ENCODE assay signal across 8 cellular contexts in genomic region chr5:90408571-90409317, GRCh38. TPM values are rescaled to one million over a fixed set of nuclear protein-coding genes. Genes with fewer than 3 reads are reported as not detected.
DNase-seq lines count a peak whose midpoint lies in the region; ATAC-seq and TF ChIP-seq lines count a peak whose summit lies in the region.

No MANE protein-coding gene starts in this region.

- H2BK15ac ChIP-seq in H9 (ENCODE audit: low read depth, low read length): no peak overlapping the region

- no peaks in the 10 kb centered on the region; the same call in 1 of the 2 replicates for H3K79me2 ChIP-seq in H9 (ENCODE audit: insufficient read depth, low read length)
- 0 out of 2 replicates have a peak, but pooled peaks cover 4% of the 10 kb centered on the region for H3K79me2 ChIP-seq in OCI-LY1 (ENCODE audit: insufficient read depth, low read length)

- no peak overlapping the region for H2BK20ac ChIP-seq in H9 (ENCODE audit: low read depth, low read length, poor library complexity, severe bottlenecking)

- H3K4me3 Mint-ChIP-seq in H9 (no peak overlapping the region), T-helper 17 cell (no peak overlapping the region)

- no peak overlapping the region for H2BK12ac ChIP-seq in H9 (ENCODE audit: insufficient read length, low read depth, low read length)

- H3K4me2 ChIP-seq in H9 (ENCODE audit: insufficient read depth, insufficient read length, low read length): peak overlapping the region; percentile 99
- peak overlapping the region; percentile 85 for H3K4me2 ChIP-seq in OCI-LY1 (ENCODE audit: low read length)

- H3K4me1 Mint-ChIP-seq in H9 (peaks cover 16 to 18% of the 10 kb centered on the region in 2 experiments), T-helper 17 cell (peaks cover 14% of the 10 kb centered on the region)

- no peaks in the 10 kb centered on the region for H3K79me1 ChIP-seq in H9 (ENCODE audit: insufficient read depth, low read depth, low read length, poor library complexity, severe bottlenecking)

- no peaks in the 10 kb centered on the region for H3K9me3 Mint-ChIP-seq in H9

- in situ Hi-C loops in G401 (cut with HindIII; ENCODE audit: low sequenced_read_pairs): no loop called here

- no peak overlapping the region for H4K8ac ChIP-seq in H9 (replicated peaks; ENCODE audit: insufficient read length, low read depth, low read length)

- no peak overlapping the region for H3T11ph ChIP-seq in H9 (ENCODE audit: low read length)

- H2BK120ac ChIP-seq in H9 (ENCODE audit: low read depth, low read length, poor library complexity, severe bottlenecking): no peak overlapping the region

- H3K4me1 ChIP-seq in H9 (ENCODE audit: insufficient read depth, low read length): no peaks in the 10 kb centered on the region
- peaks cover 32% of the 10 kb centered on the region for H3K4me1 ChIP-seq in OCI-LY1 (ENCODE audit: insufficient read depth, low read length, severe bottlenecking)

- H2AK5ac ChIP-seq in H9 (ENCODE audit: insufficient read length, low read length): no peak overlapping the region

- no peak overlapping the region for H4K5ac ChIP-seq in H9 (ENCODE audit: insufficient read length, low read depth, low read length)

- no CpG with 5 or more reads among the region's 14 CpGs for WGBS in H9 (ENCODE audit: extremely low coverage, insufficient read length, low lambda C conversion rate)

- H3K9me2 ChIP-seq in OCI-LY1 (ENCODE audit: low read depth, low read length): no peaks in the 10 kb centered on the region

- H3K56ac ChIP-seq in H9 (ENCODE audit: insufficient read length, low read depth, low read length): no peak overlapping the region

- no peaks in the 10 kb centered on the region for H4K20me1 ChIP-seq in H9 (ENCODE audit: control insufficient read depth, insufficient read depth, insufficient read length)
- H4K20me1 ChIP-seq in OCI-LY1 (ENCODE audit: insufficient read depth, low read length): no peaks in the 10 kb centered on the region

- H3K27ac Mint-ChIP-seq in H9 (no peak overlapping the region), T-helper 17 cell (no peak overlapping the region)

- H3K9me3 ChIP-seq in H9 (ENCODE audit: control insufficient read depth, low read depth, low read length) (no peaks in the 10 kb centered on the region), OCI-LY1 (ENCODE audit: low read length) (no peaks in the 10 kb centered on the region), T-helper 17 cell (ENCODE audit: control insufficient read depth, low read length, poor library complexity, severe bottlenecking) (no peaks in the 10 kb centered on the region)

- TF ChIP-seq CTCF in H9 (conservative IDR thresholded peaks at IDR 0.05) (no peak), OCI-LY1 (IDR thresholded peaks at IDR 0.05; ENCODE audit: low read length) (no peak), fibroblast of mammary gland (conservative IDR thresholded peaks at IDR 0.05; ENCODE audit: control insufficient read depth, insufficient read depth, low read depth, low read length) (no peak)

- H3K9ac ChIP-seq in H9 (ENCODE audit: extremely low read depth, insufficient read length, low read length): peak overlapping the region; percentile 73
- H3K9ac ChIP-seq in OCI-LY1 (ENCODE audit: low read length): peak overlapping the region; percentile 99

- peaks cover 10% of the 10 kb centered on the region for H3K23me2 ChIP-seq in H9 (ENCODE audit: insufficient read length, low read depth, low read length, poor library complexity, severe bottlenecking)

- peaks cover 29% of the 10 kb centered on the region; the same call in 1 of the 2 replicates for H3K36me3 ChIP-seq in OCI-LY1 (ENCODE audit: insufficient read depth, low read length)

- no peak overlapping the region for H4K91ac ChIP-seq in H9 (ENCODE audit: insufficient read length, low read depth, low read length)

- peak; percentile 41 for DNase-seq in G401 (ENCODE audit: low spot score)
- no peak for DNase-seq in H9
- DNase-seq in fibroblast of mammary gland (ENCODE audit: low read depth): no peak
- no peak for DNase-seq in effector CD4-positive, alpha-beta T cell
- DNase-seq in T-helper 17 cell: no peak

- H3K27ac ChIP-seq in H9 (ENCODE audit: insufficient read length, low read depth, low read length) (peak overlapping the region; percentile 34), OCI-LY1 (ENCODE audit: low read depth, low read length, poor library complexity, severe bottlenecking) (peak overlapping the region; percentile 93), skin epidermis (peak overlapping the region; percentile 23 to 99 (median 95))

- no peaks in the 10 kb centered on the region for H3F3A ChIP-seq in OCI-LY1 (ENCODE audit: insufficient read depth, low read length)

- H3K18ac ChIP-seq in H9 (ENCODE audit: insufficient read length, low read depth, low read length): no peak overlapping the region

- H2BK5ac ChIP-seq in H9 (ENCODE audit: insufficient read length, low read length): no peak overlapping the region

- H2AFZ ChIP-seq in H9 (ENCODE audit: low read length) (no peak overlapping the region), OCI-LY1 (ENCODE audit: low read length) (no peak overlapping the region)

- no peak overlapping the region for H3K4ac ChIP-seq in H9 (ENCODE audit: low read depth, low read length)

- no peaks in the 10 kb centered on the region for H3K27me3 ChIP-seq in H9 (ENCODE audit: insufficient read depth, low read length)
- no peaks in the 10 kb centered on the region for H3K27me3 ChIP-seq in OCI-LY1 (ENCODE audit: insufficient read depth, low read length)

- H3K23ac ChIP-seq in H9 (ENCODE audit: insufficient read length, low read depth, low read length): no peak overlapping the region

- H3K27me3 Mint-ChIP-seq in H9 (ENCODE audit: low read depth) (no peaks in the 10 kb centered on the region), T-helper 17 cell (no peaks in the 10 kb centered on the region)

- H3K36me3 Mint-ChIP-seq in H9 (ENCODE audit: insufficient read depth in 1 of 3, low read depth in 3 of 3): peaks cover 7 to 24% (median 8%) of the 10 kb centered on the region in 3 experiments; a peak in 6 of 7 replicates
- peaks cover 10% of the 10 kb centered on the region for H3K36me3 Mint-ChIP-seq in T-helper 17 cell (ENCODE audit: low read depth)

- H3K14ac ChIP-seq in H9 (ENCODE audit: insufficient read depth, low read length): no peak overlapping the region; the same call in 1 of the 2 replicates

- ATAC-seq in HG02798 (IDR thresholded peaks at IDR 0.05; ENCODE audit: poor library complexity, unreplicated experiment): no peak
- no peak for ATAC-seq in T-helper 17 cell

- H3K4me3 ChIP-seq in OCI-LY1 (ENCODE audit: low read depth, low read length, poor library complexity, severe bottlenecking) (peak overlapping the region; percentile 94), fibroblast of mammary gland (ENCODE audit: control insufficient read depth, low read depth, low read length) (peak overlapping the region; percentile 79), skin epidermis (peak overlapping the region; percentile 83 to 93 (median 88))

RNA-seq across cellular contexts. Expression of gene CETN3, which starts 0.8 kb away (rescaled TPM):
- 20.2 and 48.4 TPM in 2 replicates for total RNA-seq in G401 (2014; rRNA removed; shearing (Covaris generic))
- total RNA-seq in H9 (2021) (31.1 and 36.3 TPM in 2 replicates), T-helper 17 cell (1 to 10 TPM; 2.5 to 4.5 TPM)

Comparison
In these comparisons a context has a peak if more than half of its experiments do, and no peak if none do; other contexts are left out.
1. H3K27ac ChIP-seq: peak in every context shown above with its lines; median percentile 95 in skin epidermis; 93 in OCI-LY1; 34 in H9.